ENCODE assay signal across 1 cellular context in genomic region chr1:1090424-1091343, GRCh38.
TF ChIP-seq lines count a peak whose summit lies in the region.

No MANE protein-coding gene starts in this region.

TF ChIP-seq in HepG2, 621 proteins besides CTCF, POLR2A, EP300 and RAD21:
- TF ChIP-seq ZNF672 (CRISPR knock-in tag; IDR thresholded peaks at IDR 0.05), result no peak
- peak; percentile 31 for TF ChIP-seq AGO2 (optimal IDR thresholded peaks at IDR 0.05; ENCODE audit: low read depth, low read length)
